7 cellular contexts compared by ENCODE assay signal in the genomic region with DNA sequence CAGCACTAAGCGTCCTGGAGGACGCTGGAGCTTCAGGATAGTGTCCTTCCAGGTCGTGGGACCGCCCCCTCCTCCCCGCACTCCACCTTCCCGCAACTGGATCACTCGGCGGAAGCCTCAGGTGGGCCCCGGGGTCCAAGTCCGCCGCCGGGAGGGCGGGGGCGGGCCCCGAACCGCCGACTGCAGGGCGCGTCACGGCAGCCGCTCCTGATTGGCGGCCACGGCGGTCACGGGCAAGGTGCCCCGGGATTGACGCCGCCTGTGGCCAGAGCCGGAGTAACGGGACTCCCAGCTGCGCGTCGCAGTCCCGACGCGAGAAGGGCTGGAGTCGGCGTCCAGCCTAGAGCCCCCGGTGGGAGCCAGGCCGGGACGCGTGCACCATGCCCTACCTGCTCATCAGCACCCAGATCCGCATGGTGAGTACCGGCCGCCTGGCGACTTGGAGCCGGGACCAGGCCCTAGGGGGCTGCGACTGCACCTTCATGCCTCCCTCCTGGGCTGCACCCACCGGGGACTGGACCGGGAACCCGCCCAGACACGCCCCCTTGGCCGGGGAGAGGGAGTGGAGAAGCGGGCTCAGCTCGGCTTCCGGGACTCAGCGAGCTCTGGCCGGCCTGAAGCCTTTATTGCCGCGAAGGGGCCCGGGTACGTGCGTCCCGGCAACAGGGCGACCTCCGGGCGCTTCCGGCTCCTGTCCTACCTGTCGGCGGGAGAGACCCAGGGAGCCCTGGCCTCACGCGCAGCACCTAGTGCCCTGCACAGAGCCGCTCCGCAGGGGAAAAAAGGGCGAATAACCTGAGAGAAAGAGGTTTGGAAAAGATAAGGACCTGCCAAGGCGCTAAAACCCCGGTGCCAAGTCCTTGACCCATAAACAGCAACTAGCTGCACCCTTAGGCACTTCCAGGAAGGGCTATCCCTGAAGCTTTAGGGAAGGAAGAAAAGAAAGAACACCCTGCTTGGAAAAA. TPM values are rescaled to one million over a fixed set of nuclear protein-coding genes. Genes with fewer than 3 reads are reported as not detected.
DNase-seq lines count a peak whose midpoint lies in the region; ATAC-seq and TF ChIP-seq lines count a peak whose summit lies in the region.

GCHFR (plus strand) TSS at position 268 of the 965 bp plus-strand sequence; CDS start at position 381, 113 bp downstream.

- peak within 1 kb of the TSS; percentile 85 for H3K4me3 Mint-ChIP-seq in natural killer cell

- H3K4me1 ChIP-seq in fibroblast of lung (ENCODE audit: control insufficient read depth, extremely low read depth, insufficient read depth, low read length) (peaks cover 16% of the 10 kb centered on the region), tibial artery (peaks cover 0 to 54% (median 27%) of the 10 kb centered on the region in 4 donors)

- peak; percentile 49 for ATAC-seq in HG02623 (IDR thresholded peaks at IDR 0.05; ENCODE audit: unreplicated experiment)
- ATAC-seq in natural killer cell = peak; percentile 53 to 58 (median 58)

- H3K9me3 Mint-ChIP-seq in natural killer cell = no peaks in the 10 kb centered on the region

- no peaks in the 10 kb centered on the region for H3K9me3 ChIP-seq in fibroblast of lung (ENCODE audit: control insufficient read depth, insufficient read depth, low read depth, low read length)
- no peaks in the 10 kb centered on the region for H3K9me3 ChIP-seq in tibial artery

- peak; percentile 48 for TF ChIP-seq CTCF in GM13976 (IDR thresholded peaks at IDR 0.05; ENCODE audit: borderline replicate concordance, control extremely low read depth, extremely low read depth, insufficient read depth, missing control alignments)
- peak; percentile 19 for TF ChIP-seq CTCF in fibroblast of lung (conservative IDR thresholded peaks at IDR 0.05 in 1 of 2, IDR thresholded peaks at IDR 0.05 in 1 of 2; ENCODE audit: low read depth in 1 of 2, low read length in 2 of 2)
- TF ChIP-seq CTCF in natural killer cell (IDR thresholded peaks at IDR 0.05) = peak; percentile 11
- peak; percentile 47 to 66 for TF ChIP-seq CTCF in tibial artery (IDR thresholded peaks at IDR 0.05)

- in situ Hi-C loops in GM13976 (cut with MboI; ENCODE audit: low sequenced_read_pairs, unreplicated experiment) = no loop called here

- H3K27me3 ChIP-seq in fibroblast of lung (ENCODE audit: control insufficient read depth, insufficient read depth, low read length) (no peaks in the 10 kb centered on the region), tibial artery (no peaks in the 10 kb centered on the region)

- peaks cover 3% of the 10 kb centered on the region for H3K36me3 ChIP-seq in fibroblast of lung (ENCODE audit: control insufficient read depth, insufficient read depth, low read length)
- peaks cover 0 to 22% (median 5%) of the 10 kb centered on the region in 3 donors for H3K36me3 ChIP-seq in tibial artery

- H3K79me2 ChIP-seq in fibroblast of lung (ENCODE audit: control insufficient read depth, insufficient read depth, low read length) = no peaks in the 10 kb centered on the region

- peak within 1 kb of the TSS; percentile 56 for H3K9ac ChIP-seq in fibroblast of lung (ENCODE audit: insufficient read depth, low read length)

- H2AFZ ChIP-seq in fibroblast of lung (ENCODE audit: low read length) = peak within 1 kb of the TSS; percentile 64

- H3K27ac ChIP-seq in fibroblast of lung (ENCODE audit: insufficient read depth, low read length) = peak within 1 kb of the TSS; percentile 34
- H3K27ac ChIP-seq in tibial artery = peak within 1 kb of the TSS; percentile 87 to 89

- no peaks in the 10 kb centered on the region for H3K36me3 Mint-ChIP-seq in natural killer cell

- no peaks in the 10 kb centered on the region for H3K27me3 Mint-ChIP-seq in natural killer cell (ENCODE audit: low read depth in 2 of 2)

- no peaks in the 10 kb centered on the region for H4K20me1 ChIP-seq in fibroblast of lung (ENCODE audit: control insufficient read depth, extremely low read depth, insufficient read depth, low read length)

- H3K27ac Mint-ChIP-seq in natural killer cell = peak within 1 kb of the TSS; percentile 87 to 91

- intact Hi-C loops in natural killer cell (cut with micrococcal nuclease) (loop anchor here (1.0 kb wide), 1 partner anchor 9 kb away; the partner anchor contains the start of gene RMDN3), tibial artery (cut with DNase I; ENCODE audit: low total_unique reads) (no loop called here)

- H3K4me3 ChIP-seq in fibroblast of lung (replicated peaks in 1 of 4; ENCODE audit: control extremely low read depth in 1 of 4, insufficient read depth in 1 of 4, low read depth in 3 of 4, low read length in 4 of 4) (peak within 1 kb of the TSS; percentile 47 to 59 (median 53)), tibial artery (peak within 1 kb of the TSS; percentile 62 to 69)

- peaks cover 28 to 50% of the 10 kb centered on the region in 2 donors for H3K4me1 Mint-ChIP-seq in natural killer cell

- DNase-seq in GM13976 (ENCODE audit: low spot score) = peak; percentile 91
- DNase-seq in NOMO-1 treated with DMSO at 0.1 percent for 48 hours (lab: John Stamatoyannopoulos, UW; ENCODE audit: unreplicated experiment) = peak; percentile 61
- peak; percentile 66 for DNase-seq in activated T-helper 1 cell treated with Interleukin-2 at 50 U/mL for 16 hours (ENCODE audit: low read depth)
- peak; percentile 49 to 59 for DNase-seq in fibroblast of lung (ENCODE audit: low read depth in 2 of 2)
- DNase-seq in natural killer cell = peak; percentile 54
- peak; percentile 82 to 91 for DNase-seq in tibial artery

- H3K4me2 ChIP-seq in fibroblast of lung (ENCODE audit: extremely low read depth, insufficient read depth, low read length) = peak within 1 kb of the TSS; percentile 91

RNA-seq across cellular contexts. Expression of gene GCHFR, which starts in this region (rescaled TPM):
- total RNA-seq in fibroblast of lung (1.8 and 2.5 TPM in 2 replicates), natural killer cell (10 to 100 TPM; 17.5 to 25.9 (median 25.9) TPM)
- polyA plus RNA-seq in fibroblast of lung = 1.4 and 1.6 TPM in 2 replicates
- 2.5 and 2.6 TPM in 2 replicates for polyA plus RNA-seq in fibroblast of lung (2012)
- 2.0 TPM in 1 of 2 replicates, not detected in the other for polyA minus RNA-seq in fibroblast of lung (ENCODE audit: low replicate concordance)

Comparison
In these comparisons a context has a peak if more than half of its experiments do, and no peak if none do; other contexts are left out.
1. Peak in every context shown above with its lines: DNase-seq, ATAC-seq, H3K4me3 ChIP-seq and H3K27ac ChIP-seq.